In genomic region chr11:101436511-101437142, GRCh38 we compare ENCODE assay signal across 8 cellular contexts.
DNase-seq lines count a peak whose midpoint lies in the region; ATAC-seq and TF ChIP-seq lines count a peak whose summit lies in the region.

No MANE protein-coding gene starts in this region.

- H3K36me3 ChIP-seq in SJCRH30: no peaks in the 10 kb centered on the region
- H3K36me3 ChIP-seq in stomach: no peaks in the 10 kb centered on the region

- no peak for TF ChIP-seq EP300 in stomach (IDR thresholded peaks at IDR 0.05)

- H3K9me3 ChIP-seq in SJCRH30 (replicated peaks): no peaks in the 10 kb centered on the region
- H3K9me3 ChIP-seq in stomach: no peaks in the 10 kb centered on the region

- no peaks in the 10 kb centered on the region for H3K9me3 Mint-ChIP-seq in glutamatergic neuron (ENCODE audit: unreplicated experiment)

- peaks cover 4% of the 10 kb centered on the region for H3K27me3 Mint-ChIP-seq in glutamatergic neuron (ENCODE audit: unreplicated experiment)

- TF ChIP-seq CTCF in glutamatergic neuron (IDR thresholded peaks at IDR 0.05; ENCODE audit: partially characterized antibody, unreplicated experiment) (peak; percentile 75), stomach (IDR thresholded peaks at IDR 0.05) (peak in 4 of 7 experiments; percentile 26 to 52 (median 40))

- WGBS in stomach, 5 donors: 60 to 69% (median 63%) methylated on average over 3 of the region's 3 CpGs

- H3K4me1 ChIP-seq in SJCRH30 (no peaks in the 10 kb centered on the region), stomach (peaks cover 0 to 11% (median 6%) of the 10 kb centered on the region in 4 donors)

- H3K4me3 ChIP-seq in SJCRH30 (no peak overlapping the region), stomach (no peak overlapping the region)

- H3K27ac ChIP-seq in SJCRH30: no peak overlapping the region
- H3K27ac ChIP-seq in stomach: no peak overlapping the region

- H3K27ac Mint-ChIP-seq in glutamatergic neuron (ENCODE audit: unreplicated experiment): no peak overlapping the region

- intact Hi-C loops in stomach (cut with DNase I; ENCODE audit: low total_unique reads): loop anchor here (10.0 kb wide), 1 partner anchor 418 kb away; no protein-coding TSS in a partner anchor

- H3K4me1 Mint-ChIP-seq in glutamatergic neuron (ENCODE audit: low read depth, unreplicated experiment): peaks cover 3% of the 10 kb centered on the region

- no peak for TF ChIP-seq POLR2A in stomach (IDR thresholded peaks at IDR 0.05)

- no peak overlapping the region for H3K4me3 Mint-ChIP-seq in glutamatergic neuron (ENCODE audit: unreplicated experiment)

- H3K27me3 ChIP-seq in SJCRH30 (no peaks in the 10 kb centered on the region), stomach (no peaks in the 10 kb centered on the region)

- DNase-seq in NCI-H2081 (lab: John Stamatoyannopoulos, UW): peak; percentile 47 to 64
- no peak for DNase-seq in NCI-H2081 treated with DMSO at 0.1 percent for 48 hours (lab: John Stamatoyannopoulos, UW)
- DNase-seq in HT-29 (ENCODE audit: low spot score): peak; percentile 68
- peak; percentile 31 to 53 for DNase-seq in SJCRH30
- DNase-seq in glutamatergic neuron: peak; percentile 64
- DNase-seq in stomach: peak; percentile 55
- no peak for DNase-seq in activated T-cell treated with anti-CD3 and anti-CD28 coated beads for 4 hours

- ATAC-seq in GM19397 (IDR thresholded peaks at IDR 0.05; ENCODE audit: unreplicated experiment): no peak

- no peaks in the 10 kb centered on the region for H3K36me3 Mint-ChIP-seq in glutamatergic neuron (ENCODE audit: unreplicated experiment)

Comparison
In these comparisons a context has a peak if more than half of its experiments do, and no peak if none do; other contexts are left out.
1. DNase-seq: peak in NCI-H2081 (2 of 2), HT-29 (single experiment), SJCRH30 (2 of 2), glutamatergic neuron (single experiment) and stomach (single experiment); none in NCI-H2081 treated with DMSO at 0.1 percent for 48 hours (single experiment) and activated T-cell treated with anti-CD3 and anti-CD28 coated beads for 4 hours (single experiment).